Comparison of ENCODE assay signal across 1 cellular context in the genomic region with DNA sequence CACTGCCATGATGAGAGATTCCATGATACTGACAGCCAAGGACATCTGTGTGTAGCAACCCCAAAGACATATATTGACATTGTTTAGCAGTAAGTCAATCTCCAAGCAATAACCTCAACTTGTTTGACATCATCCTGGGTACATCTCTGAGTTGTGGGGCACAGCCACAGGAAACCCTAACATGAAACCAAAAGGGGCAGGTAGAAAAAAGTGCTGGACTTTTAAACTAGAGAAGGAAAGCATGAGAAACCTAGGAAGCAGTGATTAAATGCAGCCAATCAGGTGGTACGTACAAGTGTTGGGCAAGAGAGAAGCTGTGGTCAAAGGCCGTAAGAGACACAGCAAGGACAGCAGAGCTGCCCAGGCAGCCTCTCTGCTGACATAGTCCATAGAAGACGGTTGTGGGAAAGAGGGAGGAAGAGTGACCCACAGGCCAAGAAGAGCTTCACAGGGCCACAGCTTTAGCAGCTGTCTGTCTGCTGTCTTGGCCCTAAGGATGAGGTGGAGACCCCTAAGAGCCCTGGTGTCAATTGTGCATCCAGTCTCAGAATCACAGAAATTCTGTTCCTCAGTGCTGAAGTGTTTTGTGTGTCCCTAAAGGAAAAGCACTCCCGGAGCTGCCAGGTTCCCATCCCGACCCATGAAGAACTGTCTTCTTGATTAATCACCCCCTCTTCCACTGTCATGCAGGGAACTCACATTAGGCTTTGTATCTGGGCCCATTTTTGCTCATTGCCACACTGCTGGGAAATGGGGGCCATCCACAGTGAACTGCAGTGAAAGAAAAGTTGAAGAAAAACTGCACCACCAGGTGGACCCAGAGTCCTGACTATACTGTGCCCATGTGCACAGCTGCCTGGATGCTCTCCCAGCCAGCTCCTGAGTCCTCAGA.
A peak's percentile ranks its signal among the peaks of the same experiment; 100 is the strongest.
TF ChIP-seq lines count a peak whose summit lies in the region.

No MANE protein-coding gene starts in this region.

TF ChIP-seq in HepG2, 621 proteins besides CTCF, POLR2A, EP300 and RAD21 (continued from another document and continues in another):
- TF ChIP-seq, protein P1, sequence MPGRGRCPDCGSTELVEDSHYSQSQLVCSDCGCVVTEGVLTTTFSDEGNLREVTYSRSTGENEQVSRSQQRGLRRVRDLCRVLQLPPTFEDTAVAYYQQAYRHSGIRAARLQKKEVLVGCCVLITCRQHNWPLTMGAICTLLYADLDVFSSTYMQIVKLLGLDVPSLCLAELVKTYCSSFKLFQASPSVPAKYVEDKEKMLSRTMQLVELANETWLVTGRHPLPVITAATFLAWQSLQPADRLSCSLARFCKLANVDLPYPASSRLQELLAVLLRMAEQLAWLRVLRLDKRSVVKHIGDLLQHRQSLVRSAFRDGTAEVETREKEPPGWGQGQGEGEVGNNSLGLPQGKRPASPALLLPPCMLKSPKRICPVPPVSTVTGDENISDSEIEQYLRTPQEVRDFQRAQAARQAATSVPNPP (CRISPR knock-in tag; IDR thresholded peaks at IDR 0.05): 0 out of 2 replicates have a peak, but pooled peaks have one; percentile 17
- TF ChIP-seq ZNF230 (CRISPR knock-in tag; IDR thresholded peaks at IDR 0.05): 0 out of 2 replicates have a peak, but pooled peaks have one; percentile 32
- TF ChIP-seq, protein P2, sequence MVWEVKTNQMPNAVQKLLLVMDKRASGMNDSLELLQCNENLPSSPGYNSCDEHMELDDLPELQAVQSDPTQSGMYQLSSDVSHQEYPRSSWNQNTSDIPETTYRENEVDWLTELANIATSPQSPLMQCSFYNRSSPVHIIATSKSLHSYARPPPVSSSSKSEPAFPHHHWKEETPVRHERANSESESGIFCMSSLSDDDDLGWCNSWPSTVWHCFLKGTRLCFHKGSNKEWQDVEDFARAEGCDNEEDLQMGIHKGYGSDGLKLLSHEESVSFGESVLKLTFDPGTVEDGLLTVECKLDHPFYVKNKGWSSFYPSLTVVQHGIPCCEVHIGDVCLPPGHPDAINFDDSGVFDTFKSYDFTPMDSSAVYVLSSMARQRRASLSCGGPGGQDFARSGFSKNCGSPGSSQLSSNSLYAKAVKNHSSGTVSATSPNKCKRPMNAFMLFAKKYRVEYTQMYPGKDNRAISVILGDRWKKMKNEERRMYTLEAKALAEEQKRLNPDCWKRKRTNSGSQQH (CRISPR knock-in tag; IDR thresholded peaks at IDR 0.05; ENCODE audit: low read depth): 0 out of 2 replicates have a peak, but pooled peaks have one; percentile 21
- peak; percentile 60; the same call in 1 of the 2 replicates for TF ChIP-seq POLR2G (IDR thresholded peaks at IDR 0.05; ENCODE audit: low read depth, low read length)
- 0 out of 2 replicates have a peak, but pooled peaks have one; percentile 31 for TF ChIP-seq TRIM24 (CRISPR knock-in tag; IDR thresholded peaks at IDR 0.05)
- no peak for TF ChIP-seq ZNF678 (CRISPR knock-in tag; IDR thresholded peaks at IDR 0.05)
- TF ChIP-seq BRD4 (CRISPR knock-in tag; IDR thresholded peaks at IDR 0.05): peak; percentile 36; the same call in 1 of the 2 replicates
- TF ChIP-seq RFXANK (CRISPR knock-in tag; IDR thresholded peaks at IDR 0.05): peak; percentile 66; the same call in 1 of the 2 replicates
- TF ChIP-seq PAX8 (CRISPR knock-in tag; IDR thresholded peaks at IDR 0.05; ENCODE audit: borderline replicate concordance): no peak
- TF ChIP-seq ZNF331 (CRISPR knock-in tag; IDR thresholded peaks at IDR 0.05): 0 out of 2 replicates have a peak, but pooled peaks have one; percentile 14
- peak; percentile 15; the same call in 1 of the 2 replicates for TF ChIP-seq ZMYM3 (CRISPR knock-in tag; IDR thresholded peaks at IDR 0.05)
- peak; percentile 60; the same call in 1 of the 2 replicates for TF ChIP-seq HINFP (CRISPR knock-in tag; IDR thresholded peaks at IDR 0.05; ENCODE audit: low read depth)
- TF ChIP-seq TGIF2 (CRISPR knock-in tag; IDR thresholded peaks at IDR 0.05): peak; percentile 62; the same call in 1 of the 2 replicates
- 0 out of 2 replicates have a peak, but pooled peaks have one; percentile 8 for TF ChIP-seq PRDM10 (CRISPR knock-in tag; IDR thresholded peaks at IDR 0.05; ENCODE audit: low read depth)
- TF ChIP-seq ZNF501 (CRISPR knock-in tag; IDR thresholded peaks at IDR 0.05): peak; percentile 92
- TF ChIP-seq SMYD3 (CRISPR knock-in tag; IDR thresholded peaks at IDR 0.05): no peak
- TF ChIP-seq FOSL2 (CRISPR knock-in tag; IDR thresholded peaks at IDR 0.05): peak; percentile 54; the same call in 1 of the 2 replicates
- no peak for TF ChIP-seq ZNF326 (CRISPR knock-in tag; IDR thresholded peaks at IDR 0.05; ENCODE audit: borderline replicate concordance)
- TF ChIP-seq RORA (CRISPR knock-in tag; IDR thresholded peaks at IDR 0.05): no peak
- TF ChIP-seq ESRRA (CRISPR knock-in tag; IDR thresholded peaks at IDR 0.05; ENCODE audit: low read depth): peak; percentile 6; the same call in 1 of the 2 replicates
- no peak for TF ChIP-seq RELA (CRISPR knock-in tag; IDR thresholded peaks at IDR 0.05)
- no peak for TF ChIP-seq ZNF841 (CRISPR knock-in tag; IDR thresholded peaks at IDR 0.05; ENCODE audit: borderline replicate concordance)
- TF ChIP-seq, protein P3, sequence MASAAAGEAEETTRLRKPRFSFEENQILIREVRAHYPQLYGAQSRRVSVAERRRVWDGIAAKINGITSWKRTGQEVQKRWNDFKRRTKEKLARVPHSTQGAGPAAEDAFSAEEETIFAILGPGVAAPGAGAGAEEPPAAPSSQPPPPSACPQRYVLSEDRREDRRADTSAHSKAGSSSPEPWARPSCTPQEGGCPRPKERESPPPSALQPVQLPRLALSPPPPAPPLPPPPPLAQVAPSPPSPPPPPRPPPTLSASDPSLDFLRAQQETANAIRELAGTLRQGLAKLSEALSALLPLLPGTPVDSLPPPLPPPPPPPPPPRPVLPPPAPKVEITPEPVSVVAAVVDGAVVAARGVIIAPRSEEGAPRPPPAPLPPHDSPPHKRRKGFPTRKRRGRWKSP (CRISPR knock-in tag; IDR thresholded peaks at IDR 0.05): 0 out of 2 replicates have a peak, but pooled peaks have one; percentile 30
- no peak for TF ChIP-seq ZBTB3 (CRISPR knock-in tag; IDR thresholded peaks at IDR 0.05; ENCODE audit: borderline replicate concordance, low read depth)
- peak; percentile 57; the same call in 1 of the 2 replicates for TF ChIP-seq ZFX (CRISPR knock-in tag; IDR thresholded peaks at IDR 0.05; ENCODE audit: low read depth)
- TF ChIP-seq SOX6 (IDR thresholded peaks at IDR 0.05): no peak
- TF ChIP-seq SOX6 (CRISPR knock-in tag; IDR thresholded peaks at IDR 0.05): peak; percentile 39; the same call in 1 of the 2 replicates
- peak; percentile 40; the same call in 1 of the 2 replicates for TF ChIP-seq ARID2 (CRISPR knock-in tag; IDR thresholded peaks at IDR 0.05; ENCODE audit: borderline replicate concordance)
- TF ChIP-seq ZNF790 (CRISPR knock-in tag; IDR thresholded peaks at IDR 0.05; ENCODE audit: borderline replicate concordance): no peak
- TF ChIP-seq NAIF1 (CRISPR knock-in tag; IDR thresholded peaks at IDR 0.05; ENCODE audit: borderline replicate concordance): peak; percentile 52; the same call in 1 of the 2 replicates
- TF ChIP-seq, protein P4, sequence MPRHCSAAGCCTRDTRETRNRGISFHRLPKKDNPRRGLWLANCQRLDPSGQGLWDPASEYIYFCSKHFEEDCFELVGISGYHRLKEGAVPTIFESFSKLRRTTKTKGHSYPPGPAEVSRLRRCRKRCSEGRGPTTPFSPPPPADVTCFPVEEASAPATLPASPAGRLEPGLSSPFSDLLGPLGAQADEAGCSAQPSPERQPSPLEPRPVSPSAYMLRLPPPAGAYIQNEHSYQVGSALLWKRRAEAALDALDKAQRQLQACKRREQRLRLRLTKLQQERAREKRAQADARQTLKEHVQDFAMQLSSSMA (CRISPR knock-in tag; IDR thresholded peaks at IDR 0.05): peak; percentile 84; the same call in 1 of the 2 replicates
- peak; percentile 77; the same call in 1 of the 2 replicates for TF ChIP-seq HOXA5 (CRISPR knock-in tag; IDR thresholded peaks at IDR 0.05)
- TF ChIP-seq ZNF292 (CRISPR knock-in tag; IDR thresholded peaks at IDR 0.05; ENCODE audit: borderline replicate concordance, low read depth): 0 out of 2 replicates have a peak, but pooled peaks have one; percentile 20
- TF ChIP-seq GMEB1 (CRISPR knock-in tag; IDR thresholded peaks at IDR 0.05; ENCODE audit: borderline replicate concordance): peak; percentile 58
- TF ChIP-seq ARID5B (CRISPR knock-in tag; IDR thresholded peaks at IDR 0.05): peak; percentile 35; the same call in 1 of the 2 replicates
- TF ChIP-seq, protein P5, sequence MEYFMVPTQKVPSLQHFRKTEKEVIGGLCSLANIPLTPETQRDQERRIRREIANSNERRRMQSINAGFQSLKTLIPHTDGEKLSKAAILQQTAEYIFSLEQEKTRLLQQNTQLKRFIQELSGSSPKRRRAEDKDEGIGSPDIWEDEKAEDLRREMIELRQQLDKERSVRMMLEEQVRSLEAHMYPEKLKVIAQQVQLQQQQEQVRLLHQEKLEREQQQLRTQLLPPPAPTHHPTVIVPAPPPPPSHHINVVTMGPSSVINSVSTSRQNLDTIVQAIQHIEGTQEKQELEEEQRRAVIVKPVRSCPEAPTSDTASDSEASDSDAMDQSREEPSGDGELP (IDR thresholded peaks at IDR 0.05; ENCODE audit: borderline replicate concordance, low read depth): peak; percentile 43; the same call in 1 of the 2 replicates
- no peak for TF ChIP-seq ZNF75D (CRISPR knock-in tag; IDR thresholded peaks at IDR 0.05; ENCODE audit: borderline replicate concordance)
- TF ChIP-seq TBP (CRISPR knock-in tag; IDR thresholded peaks at IDR 0.05): 0 out of 2 replicates have a peak, but pooled peaks have one; percentile 30
- TF ChIP-seq GLI4 (CRISPR knock-in tag; IDR thresholded peaks at IDR 0.05; ENCODE audit: borderline replicate concordance): no peak
- peak; percentile 20 for TF ChIP-seq ASH2L (IDR thresholded peaks at IDR 0.05; ENCODE audit: insufficient read length, low read depth, low read length)
- TF ChIP-seq ZNF546 (CRISPR knock-in tag; conservative IDR thresholded peaks at IDR 0.05): no peak
